ENCODE assay signal across 10 cellular contexts in the genomic region with DNA sequence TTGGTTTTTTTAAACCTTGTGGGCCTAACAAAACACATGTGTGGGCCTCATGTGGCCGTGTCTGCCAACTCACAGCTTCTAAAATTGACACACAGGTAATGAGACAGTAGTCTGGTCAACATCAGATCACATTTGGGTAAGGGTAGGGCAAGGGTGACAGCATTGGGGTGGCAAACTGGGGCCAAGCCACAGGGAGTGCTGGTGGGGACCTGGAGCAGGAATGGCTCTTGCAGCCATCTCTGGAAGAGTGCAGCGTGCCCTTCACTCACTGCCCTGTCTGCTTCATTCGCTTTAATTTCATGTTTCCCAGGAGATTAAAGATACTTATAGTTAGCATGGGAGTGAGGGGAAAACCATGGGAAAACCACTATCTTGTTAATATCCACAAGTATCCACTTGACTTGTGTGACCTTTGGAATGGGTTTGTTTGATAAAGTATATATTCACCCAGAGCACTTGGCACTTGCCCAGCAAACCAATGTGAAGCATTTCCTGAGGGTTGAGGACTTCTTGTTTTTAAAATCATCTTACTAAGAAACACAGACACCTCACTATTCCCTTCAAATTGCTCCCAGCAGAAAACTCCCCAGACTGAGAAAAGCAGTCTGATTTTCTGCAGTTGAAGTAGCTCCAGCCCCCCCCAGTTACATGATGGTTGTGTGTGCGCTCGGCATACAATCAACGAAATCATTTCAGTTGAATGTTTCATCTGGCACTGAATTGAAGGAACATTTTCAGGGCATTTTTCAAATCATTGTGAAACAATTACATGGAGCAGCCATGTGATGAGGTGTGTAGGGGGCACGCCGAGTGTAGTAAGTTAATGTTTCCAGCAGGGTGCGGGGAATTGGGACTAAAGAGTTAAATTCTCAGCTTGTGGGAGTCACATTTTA.
A peak's percentile ranks its signal among the peaks of the same experiment; 100 is the strongest.
DNase-seq lines count a peak whose midpoint lies in the region; ATAC-seq and TF ChIP-seq lines count a peak whose summit lies in the region.
"Had no signal": no experiment of that assay in that cellular context is flagged by ENCODE, and none has a peak within 500 bp of the region (broad histone marks: within the 10 kb centered on the region; RNA-seq: fewer than 3 reads in every experiment).

No MANE protein-coding gene starts in this region.

- no peak for ATAC-seq in gastrocnemius medialis
- ATAC-seq in GM18858 (IDR thresholded peaks at IDR 0.05; ENCODE audit: unreplicated experiment), result no peak

- peak overlapping the region; percentile 85 for H3K9ac ChIP-seq in adipocyte (ENCODE audit: low read length)

- no peak for TF ChIP-seq POLR2A in gastrocnemius medialis (IDR thresholded peaks at IDR 0.05)

- DNase-seq in H7, result peak; percentile 43
- DNase-seq in adipocyte (ENCODE audit: low read depth), result peak; percentile 18
- no peak for DNase-seq in left ventricle myocardium inferior
- DNase-seq in gastrocnemius medialis, result no peak
- no peak for DNase-seq in GM10266 (ENCODE audit: extremely low spot score)
- no peak for DNase-seq in NCI-H82 (lab: John Stamatoyannopoulos, UW)
- no peak for DNase-seq in stimulated activated CD4-positive, alpha-beta T cell treated with anti-CD3 and anti-CD28 coated beads, Interleukin-2, amount 100 ng/mL, for 24 hours
- DNase-seq: NCI-H1694 had no signal

- H3K27ac ChIP-seq in left ventricle myocardium inferior (replicated peaks) (peak overlapping the region; percentile 78), gastrocnemius medialis (peak overlapping the region; percentile 49 to 71 (median 66))
- H3K27ac ChIP-seq: neutrophil had no signal

- H3K4me3 ChIP-seq in H7 (ENCODE audit: insufficient read depth, low read depth, low read length), result no peak overlapping the region
- no peak overlapping the region for H3K4me3 ChIP-seq in adipocyte (ENCODE audit: low read length)
- H3K4me3 ChIP-seq in left ventricle myocardium inferior, result no peak overlapping the region
- no peak overlapping the region for H3K4me3 ChIP-seq in gastrocnemius medialis

- in situ Hi-C loops in gastrocnemius medialis (cut with MboI; ENCODE audit: low sequenced_read_pairs in 4 of 4), result loop anchor here (5.0 to 10.0 kb wide), 2 partner anchors 212 to 219 kb away; a partner anchor contains a TSS

- peaks cover 3% of the 10 kb centered on the region for H3K9me3 ChIP-seq in adipocyte (ENCODE audit: control insufficient read depth, low read length)
- no peaks in the 10 kb centered on the region for H3K9me3 ChIP-seq in left ventricle myocardium inferior (replicated peaks)
- H3K9me3 ChIP-seq in gastrocnemius medialis, result no peaks in the 10 kb centered on the region

- H3K27me3 ChIP-seq in H7 (ENCODE audit: control insufficient read depth, insufficient read depth, low read length) (no peaks in the 10 kb centered on the region), adipocyte (replicated peaks; ENCODE audit: control insufficient read depth, insufficient read depth, low read length) (no peaks in the 10 kb centered on the region), left ventricle myocardium inferior (ENCODE audit: low read depth) (no peaks in the 10 kb centered on the region), gastrocnemius medialis (no peaks in the 10 kb centered on the region)
- H3K27me3 ChIP-seq: neutrophil had no signal

- H3K4me1 ChIP-seq in adipocyte (ENCODE audit: control insufficient read depth, insufficient read depth, low read length) (peaks cover 74% of the 10 kb centered on the region), left ventricle myocardium inferior (peaks cover 58% of the 10 kb centered on the region), gastrocnemius medialis (peaks cover 44 to 48% of the 10 kb centered on the region in 2 donors)

- no peaks in the 10 kb centered on the region; the same call in none of the 2 replicates for H3K36me3 ChIP-seq in H7 (replicated peaks; ENCODE audit: control insufficient read depth, insufficient read depth, low read length)
- H3K36me3 ChIP-seq in adipocyte (ENCODE audit: control insufficient read depth, insufficient read depth, low read length, severe bottlenecking), result peaks cover 30% of the 10 kb centered on the region
- H3K36me3 ChIP-seq in left ventricle myocardium inferior, result peaks cover 55% of the 10 kb centered on the region
- H3K36me3 ChIP-seq in gastrocnemius medialis, result peaks cover 2 to 53% of the 10 kb centered on the region in 2 donors

- TF ChIP-seq CTCF in left ventricle myocardium inferior (IDR thresholded peaks at IDR 0.05; ENCODE audit: borderline replicate concordance) (peak; percentile 21), gastrocnemius medialis (IDR thresholded peaks at IDR 0.05 in 4 of 5, conservative IDR thresholded peaks at IDR 0.05 in 1 of 5) (peak in 1 of 5 experiments; percentile 10), GM10266 (IDR thresholded peaks at IDR 0.05; ENCODE audit: control insufficient read depth, insufficient read depth, low read depth, missing control alignments) (no peak)

- intact Hi-C loops in left ventricle myocardium inferior (cut with micrococcal nuclease) (loop anchor here (2.0 kb wide), 1 partner anchor 71 kb away; no protein-coding TSS in a partner anchor), gastrocnemius medialis (cut with DNase I; ENCODE audit: low total_unique reads) (no loop called here)

Comparison
In these comparisons a context has a peak if more than half of its experiments do, and no peak if none do; other contexts are left out.
1. DNase-seq: peak in H7 (single experiment) and adipocyte (single experiment); none in left ventricle myocardium inferior (single experiment), gastrocnemius medialis (0 of 2), GM10266 (single experiment), NCI-H82 (single experiment) and stimulated activated CD4-positive, alpha-beta T cell treated with anti-CD3 and anti-CD28 coated beads, Interleukin-2, amount 100 ng/mL, for 24 hours (0 of 2).